In the genomic region with DNA sequence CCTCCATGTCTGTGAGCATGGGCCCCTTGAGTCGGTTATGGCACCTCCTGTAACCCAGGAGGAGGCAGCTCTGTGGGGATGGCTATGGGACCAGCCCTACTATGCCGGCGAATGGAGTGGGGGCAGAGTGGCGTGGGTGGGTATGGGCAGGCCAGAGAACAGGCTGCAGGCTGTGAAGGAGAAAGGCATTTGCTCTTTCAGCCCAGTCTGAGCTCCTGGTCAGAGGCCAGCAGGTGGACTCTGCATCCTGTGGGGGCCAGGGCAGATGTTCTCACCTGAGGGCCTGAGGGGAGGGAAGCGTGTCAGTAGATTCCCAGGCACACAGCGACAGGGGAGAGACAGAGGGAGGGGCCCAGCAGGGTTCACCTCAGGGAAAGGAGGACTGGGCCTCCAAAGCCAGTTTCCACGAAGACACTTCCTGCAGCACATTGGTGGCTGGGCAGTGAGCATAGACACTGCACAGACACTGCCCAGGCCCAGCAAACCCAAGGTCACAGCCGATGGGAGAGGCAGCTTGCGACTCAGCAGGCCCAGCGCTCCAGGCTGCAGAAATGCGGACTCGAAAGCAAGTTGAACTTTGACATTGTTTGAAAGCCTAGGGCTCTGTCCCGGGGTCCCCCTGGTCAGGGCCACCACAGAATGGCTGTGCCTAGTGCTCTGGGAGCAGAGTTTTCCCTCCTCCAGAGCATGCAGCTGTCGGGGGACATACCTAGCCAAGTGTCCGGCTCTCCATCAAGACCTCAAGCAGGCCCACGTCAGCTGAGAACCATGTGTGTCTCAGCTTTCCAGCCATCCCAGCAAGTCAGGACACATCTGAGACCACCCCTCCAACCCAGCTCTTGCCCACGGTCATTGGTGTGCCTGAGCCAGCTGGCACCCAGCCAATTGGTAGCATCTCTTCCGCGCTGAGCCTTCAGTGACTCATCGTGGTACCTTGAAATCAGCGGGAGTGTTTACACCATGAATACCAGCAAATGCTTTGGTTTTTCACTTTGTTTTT, we compare ENCODE assay signal across 10 cellular contexts. TPM values are rescaled to one million over a fixed set of nuclear protein-coding genes. Genes with fewer than 3 reads are reported as not detected.
DNase-seq lines count a peak whose midpoint lies in the region; ATAC-seq and TF ChIP-seq lines count a peak whose summit lies in the region.
"Had no signal": no experiment of that assay in that cellular context is flagged by ENCODE, and none has a peak within 500 bp of the region (broad histone marks: within the 10 kb centered on the region; RNA-seq: fewer than 3 reads in every experiment).

No MANE protein-coding gene starts in this region.

- H3K9me3 ChIP-seq in SJSA1 (replicated peaks) = no peaks in the 10 kb centered on the region

- H3K27me3 Mint-ChIP-seq in HFFc6 (ENCODE audit: insufficient read depth) (peaks cover 2% of the 10 kb centered on the region), CD14-positive monocyte (ENCODE audit: low read depth in 3 of 3) (peaks cover 4 to 12% (median 5%) of the 10 kb centered on the region in 3 donors)

- H3K9me3 Mint-ChIP-seq in HFFc6 (no peaks in the 10 kb centered on the region), CD14-positive monocyte (no peaks in the 10 kb centered on the region)
- H3K9me3 Mint-ChIP-seq in activated naive CD4-positive, alpha-beta T cell treated with anti-CD3 and anti-CD28 coated beads, Interleukin-2, amount 50 U/mL, for 72 hours = no peaks in the 10 kb centered on the region

- peaks cover 11% of the 10 kb centered on the region; the same call in 1 of the 2 replicates for H3K36me3 Mint-ChIP-seq in HFFc6 (ENCODE audit: low read depth)
- no peaks in the 10 kb centered on the region for H3K36me3 Mint-ChIP-seq in CD14-positive monocyte
- H3K36me3 Mint-ChIP-seq in activated naive CD4-positive, alpha-beta T cell treated with anti-CD3 and anti-CD28 coated beads, Interleukin-2, amount 50 U/mL, for 72 hours = no peaks in the 10 kb centered on the region

- H3K4me3 Mint-ChIP-seq in HFFc6 = peak overlapping the region; percentile 55; the same call in 1 of the 2 replicates
- H3K4me3 Mint-ChIP-seq in CD14-positive monocyte = no peak overlapping the region

- ATAC-seq in HG03139 (IDR thresholded peaks at IDR 0.05; ENCODE audit: unreplicated experiment) (no peak), HG03571 (IDR thresholded peaks at IDR 0.05; ENCODE audit: unreplicated experiment) (no peak)
- ATAC-seq in activated naive CD4-positive, alpha-beta T cell treated with anti-CD3 and anti-CD28 coated beads, Interleukin-2, amount 50 U/mL, for 72 hours = no peak

- intact Hi-C loops in CD14-positive monocyte (cut with micrococcal nuclease) = no loop called here

- H3K4me1 Mint-ChIP-seq in HFFc6 (ENCODE audit: low read depth) = peaks cover 60% of the 10 kb centered on the region
- no peaks in the 10 kb centered on the region for H3K4me1 Mint-ChIP-seq in CD14-positive monocyte

- H3K4me1 ChIP-seq in SJSA1 (replicated peaks) = peaks cover 29% of the 10 kb centered on the region

- no peaks in the 10 kb centered on the region for H3K27me3 ChIP-seq in SJSA1 (replicated peaks)

- H3K4me3 ChIP-seq in SJSA1 = no peak overlapping the region

- peak; percentile 49 for DNase-seq in AG08395 (ENCODE audit: low spot score)
- DNase-seq in HFFc6 = peak; percentile 57
- peak; percentile 70 to 85 for DNase-seq in SJSA1 (ENCODE audit: low read depth in 1 of 2, low spot score in 2 of 2)
- DNase-seq in glomerular visceral epithelial cell (ENCODE audit: extremely low spot score) = peak; percentile 28
- no peak for DNase-seq in CD14-positive monocyte (ENCODE audit: low spot score)
- no peak for DNase-seq in activated naive CD4-positive, alpha-beta T cell treated with anti-CD3 and anti-CD28 coated beads, Interleukin-2, amount 50 U/mL, for 72 hours (ENCODE audit: low spot score in 2 of 2)
- DNase-seq: DND-41, Karpas-422 had no signal

- H3K36me3 ChIP-seq in SJSA1 = no peaks in the 10 kb centered on the region

- no peak for TF ChIP-seq CTCF in HFFc6 (IDR thresholded peaks at IDR 0.05)
- no peak for TF ChIP-seq CTCF in CD14-positive monocyte (IDR thresholded peaks at IDR 0.05)

- H3K27ac Mint-ChIP-seq in HFFc6 (peak overlapping the region; percentile 54; the same call in 1 of the 2 replicates), CD14-positive monocyte (peak overlapping the region in 1 of 7 donors; percentile 68)
- H3K27ac Mint-ChIP-seq in activated naive CD4-positive, alpha-beta T cell treated with anti-CD3 and anti-CD28 coated beads, Interleukin-2, amount 50 U/mL, for 72 hours = no peak overlapping the region

- H3K27ac ChIP-seq in SJSA1 = no peak overlapping the region

RNA-seq across cellular contexts. Expression of a gene that starts 53.8 kb away (rescaled TPM):
- 100 to 1,000 TPM; 143 to 161 (median 150) TPM for total RNA-seq in HFFc6 (2021; fragmentation: NEBNext Ultra II Directional; extraction: Animal tissue kit (Norgen Biotek cat#: 25700))
- 103 and 120 TPM in 2 replicates for total RNA-seq in SJSA1 (2014; rRNA removed; shearing (Covaris generic))
- 100 to 1,000 TPM in 1 of 2 donors, 10 to 100 TPM in 1; 68.2 to 111 TPM for polyA plus RNA-seq in CD14-positive monocyte
- 100 to 1,000 TPM in 1 of 2 donors, 10 to 100 TPM in 1; 92.2 to 112 TPM for total RNA-seq in activated naive CD4-positive, alpha-beta T cell treated with anti-CD3 and anti-CD28 coated beads, Interleukin-2, amount 50 U/mL, for 72 hours

Comparison
In these comparisons a context has a peak if more than half of its experiments do, and no peak if none do; other contexts are left out.
1. DNase-seq: peak in AG08395 (single experiment), HFFc6 (single experiment), SJSA1 (2 of 2) and glomerular visceral epithelial cell (single experiment); none in CD14-positive monocyte (single experiment) and activated naive CD4-positive, alpha-beta T cell treated with anti-CD3 and anti-CD28 coated beads, Interleukin-2, amount 50 U/mL, for 72 hours (0 of 2).